Comparison of ENCODE assay signal across 8 cellular contexts in genomic region chr4:173168396-173169177, GRCh38. TPM values are rescaled to one million over a fixed set of nuclear protein-coding genes. Genes with fewer than 3 reads are reported as not detected.
DNase-seq lines count a peak whose midpoint lies in the region; ATAC-seq and TF ChIP-seq lines count a peak whose summit lies in the region.

Gene GALNT7 (plus strand): TSS chr4:173168811. CDS start chr4:173168836, 25 bp downstream.

- peak within 1 kb of the TSS; percentile 55 to 97 (median 90) for H3K27ac ChIP-seq in dorsolateral prefrontal cortex

- intact Hi-C loops in dorsolateral prefrontal cortex (cut with DNase I) (loop anchor here in 1 of 2 donors (5.0 kb wide), 1 partner anchor 89 kb away; no protein-coding TSS in a partner anchor), lower leg skin (cut with DNase I; ENCODE audit: low total_unique reads) (no loop called here)

- ATAC-seq in HG03432 (IDR thresholded peaks at IDR 0.05; ENCODE audit: unreplicated experiment): peak; percentile 40

- H3K27me3 ChIP-seq in BE2C: peaks cover 20% of the 10 kb centered on the region
- H3K27me3 ChIP-seq in dorsolateral prefrontal cortex: no peaks in the 10 kb centered on the region

- no peak for TF ChIP-seq POLR2A in lower leg skin (IDR thresholded peaks at IDR 0.05)

- peak; percentile 80 for DNase-seq in BE2C
- DNase-seq in GM19238 (ENCODE audit: insufficient read length, low spot score): peak; percentile 75
- DNase-seq in NCI-H526 (lab: John Stamatoyannopoulos, UW): peak; percentile 33 to 84
- peak; percentile 34 to 50 for DNase-seq in activated CD4-positive, alpha-beta T cell treated with anti-CD3 and anti-CD28 coated beads, Interleukin-2, amount 50 U/mL, for 24 hours (ENCODE audit: low read depth in 1 of 2, low spot score in 1 of 2)
- DNase-seq in dorsolateral prefrontal cortex: peak; percentile 32 to 77 (median 58)
- peak; percentile 46 to 92 for DNase-seq in lower leg skin (ENCODE audit: low spot score in 2 of 2)
- peak; percentile 13 to 45 (median 31) for DNase-seq in stimulated activated CD4-positive, alpha-beta T cell treated with anti-CD3 and anti-CD28 coated beads, TNF-alpha, amount 100 ng/mL, for 1 hour (ENCODE audit: low read depth in 3 of 3, low spot score in 1 of 3)

- no peaks in the 10 kb centered on the region for H3K4me1 ChIP-seq in BE2C

- no peak for TF ChIP-seq CTCF in BE2C (IDR thresholded peaks at IDR 0.05; ENCODE audit: low read depth, low read length)
- TF ChIP-seq CTCF in dorsolateral prefrontal cortex (IDR thresholded peaks at IDR 0.05 in 54 of 56, conservative IDR thresholded peaks at IDR 0.05 in 2 of 56; ENCODE audit: low read depth in 1 of 56, partially characterized antibody in 56 of 56): peak in 1 of 56 donors; percentile 10
- no peak for TF ChIP-seq CTCF in lower leg skin (IDR thresholded peaks at IDR 0.05)

- WGBS in lower leg skin, 2 donors: 0 to 1% methylated on average over 37 to 40 of the region's 64 CpGs

- H3K36me3 ChIP-seq in BE2C: no peaks in the 10 kb centered on the region

- H3K9me3 ChIP-seq in BE2C: no peaks in the 10 kb centered on the region

- peak within 1 kb of the TSS; percentile 79 for H3K4me3 ChIP-seq in BE2C (ENCODE audit: low read depth, low read length)
- peak within 1 kb of the TSS; percentile 59 to 94 (median 83) for H3K4me3 ChIP-seq in dorsolateral prefrontal cortex
- peak within 1 kb of the TSS; percentile 63 for H3K4me3 ChIP-seq in lower leg skin (ENCODE audit: low read depth, poor library complexity, severe bottlenecking)

RNA-seq across cellular contexts. Expression of gene GALNT7, which starts in this region (rescaled TPM):
- 2.4 TPM for polyA plus RNA-seq in BE2C (2012; ENCODE audit: insufficient read depth, insufficient read length, low read depth)
- total RNA-seq in dorsolateral prefrontal cortex (10 to 100 TPM; 14.2 to 37.5 (median 20.9) TPM), lower leg skin (10 to 100 TPM in 3 of 4 donors, 1 to 10 TPM in 1; 2.3 to 14.0 (median 12.5) TPM)

Comparison
In these comparisons a context has a peak if more than half of its experiments do, and no peak if none do; other contexts are left out.
1. Peak in every context shown above with its lines: DNase-seq, ATAC-seq, H3K4me3 ChIP-seq and H3K27ac ChIP-seq.